ENCODE assay signal across 14 cellular contexts in the genomic region with DNA sequence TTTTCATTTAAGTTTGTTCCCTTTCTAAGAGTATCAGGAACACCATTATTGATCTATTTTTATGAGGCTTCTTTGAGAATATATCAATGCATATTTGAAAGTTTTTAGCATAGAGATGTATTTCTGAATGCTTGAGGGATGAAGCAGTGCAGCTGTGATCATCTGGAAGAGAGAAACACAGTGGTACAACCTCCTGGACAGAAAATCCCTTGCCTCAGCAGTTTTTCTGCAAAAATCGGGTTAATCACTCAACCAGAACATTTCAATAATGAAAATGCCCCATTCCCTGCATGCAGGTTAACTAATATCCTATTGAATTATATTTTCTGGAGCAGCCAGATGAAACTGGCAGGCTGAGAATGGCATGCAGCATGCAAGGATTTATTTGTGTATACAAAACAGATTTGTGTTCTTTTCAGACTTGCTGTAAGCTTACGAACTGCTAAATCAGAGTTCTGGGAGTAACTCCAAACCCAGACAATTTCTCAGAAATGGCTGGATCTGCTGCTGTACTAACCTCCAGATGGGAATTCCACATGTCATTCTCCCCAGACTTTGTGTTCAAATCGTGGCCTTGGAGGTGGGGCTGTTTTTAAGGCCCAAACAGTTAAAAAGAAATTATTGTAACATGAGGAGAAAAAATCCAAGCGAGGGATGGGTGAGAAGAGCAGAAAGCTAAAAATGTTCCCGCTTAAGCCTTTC. TPM values are rescaled to one million over a fixed set of nuclear protein-coding genes. Genes with fewer than 3 reads are reported as not detected.
A peak's percentile ranks its signal among the peaks of the same experiment; 100 is the strongest.
DNase-seq lines count a peak whose midpoint lies in the region; ATAC-seq and TF ChIP-seq lines count a peak whose summit lies in the region.
"Had no signal": no experiment of that assay in that cellular context is flagged by ENCODE, and none has a peak within 500 bp of the region (broad histone marks: within the 10 kb centered on the region; RNA-seq: fewer than 3 reads in every experiment).

No MANE protein-coding gene starts in this region.

- H3K9me3 ChIP-seq in GM23248 (ENCODE audit: low read depth) (no peaks in the 10 kb centered on the region), stomach (no peaks in the 10 kb centered on the region)

- H3K36me3 ChIP-seq in GM23248 (ENCODE audit: low read depth) (no peaks in the 10 kb centered on the region), stomach (no peaks in the 10 kb centered on the region)

- intact Hi-C loops in stomach (cut with DNase I; ENCODE audit: low total_unique reads), result no loop called here

- no peak overlapping the region for H3K4me2 ChIP-seq in GM23248 (ENCODE audit: unreplicated experiment)

- ATAC-seq in GM19035 (IDR thresholded peaks at IDR 0.05; ENCODE audit: unreplicated experiment), result no peak
- ATAC-seq: activated CD8-positive, alpha-beta T cell treated with anti-CD3 and anti-CD28 coated beads, Interleukin-2, amount 10 ng/mL, durations not matched to agents 7 days and 5 days; GM12878 had no signal

- H3K27ac ChIP-seq in GM23248, result no peak overlapping the region
- H3K27ac ChIP-seq in stomach, result peak overlapping the region in 4 of 5 donors; percentile 22 to 74 (median 70)

- TF ChIP-seq POLR2A in stomach (IDR thresholded peaks at IDR 0.05), result no peak

- no peaks in the 10 kb centered on the region for H3K9me2 ChIP-seq in GM23248 (ENCODE audit: insufficient read depth)

- 0 out of 2 replicates have a peak, but pooled peaks cover 4% of the 10 kb centered on the region for H3F3A ChIP-seq in GM23248 (ENCODE audit: insufficient read depth)

- no peak for TF ChIP-seq EP300 in stomach (IDR thresholded peaks at IDR 0.05)

- in situ Hi-C loops in GM23248 (cut with MboI), result no loop called here

- peak; percentile 19 for DNase-seq in GM23248
- DNase-seq in epidermal melanocyte (ENCODE audit: insufficient read length, low spot score), result peak; percentile 26
- DNase-seq in left kidney (ENCODE audit: low read depth, low spot score), result peak; percentile 27
- no peak for DNase-seq in stomach
- no peak for DNase-seq in C1 segment of cervical spinal cord (lab: John Stamatoyannopoulos, UW)
- DNase-seq in NCI-H2107 treated with DMSO at 0.1 percent for 48 hours (lab: John Stamatoyannopoulos, UW; ENCODE audit: unreplicated experiment), result no peak
- no peak for DNase-seq in NCI-H1436 treated with DMSO at 0.1 percent for 48 hours (lab: John Stamatoyannopoulos, UW)
- DNase-seq: activated CD8-positive, alpha-beta T cell treated with anti-CD3 and anti-CD28 coated beads, Interleukin-2, amount 10 ng/mL, durations not matched to agents 7 days and 5 days; NCI-H1092; NCI-H446 treated with DMSO at 0.1 percent for 48 hours; OCI-M1 had no signal

- H3K9ac ChIP-seq in GM23248, result no peak overlapping the region

- H3K27me3 ChIP-seq in GM23248 (replicated peaks; ENCODE audit: insufficient read depth) (no peaks in the 10 kb centered on the region), stomach (no peaks in the 10 kb centered on the region)

- H4K20me1 ChIP-seq in GM23248 (ENCODE audit: insufficient read depth), result no peaks in the 10 kb centered on the region

- peaks cover 18% of the 10 kb centered on the region for H3K4me1 ChIP-seq in GM23248 (ENCODE audit: insufficient read depth)
- H3K4me1 ChIP-seq in stomach, result peaks cover 0 to 57% (median 9%) of the 10 kb centered on the region in 4 donors

- TF ChIP-seq CTCF in stomach (IDR thresholded peaks at IDR 0.05), result no peak

- 30 to 34% methylated on average over 5 of the region's 5 CpGs for WGBS in GM23248 (ENCODE audit: low coverage in 1 of 2, low lambda C conversion rate in 2 of 2, missing lambda C conversion rate in 2 of 2), 2 experiments
- WGBS in stomach, 5 donors, result 55 to 80% (median 62%) methylated on average over 5 of the region's 5 CpGs

- H3K79me2 ChIP-seq in GM23248 (ENCODE audit: insufficient read depth), result no peaks in the 10 kb centered on the region

- H3K4me3 ChIP-seq in GM23248 (no peak overlapping the region), stomach (no peak overlapping the region)
- H3K4me3 ChIP-seq: GM12878 had no signal

- no peak overlapping the region for H2AFZ ChIP-seq in GM23248

RNA-seq across cellular contexts. Expression of gene SLC9A9, which starts 39.1 kb away (rescaled TPM):
- 3.2 and 3.8 TPM in 2 replicates for total RNA-seq in GM23248 (2014; rRNA removed; shearing (Covaris generic))
- 1.7 and 2.8 TPM in 2 replicates for polyA plus RNA-seq in GM23248 (2016; fragmentation: Nextera tagmentation; extraction: Ambion mirVana)
- 10 to 100 TPM in 4 of 5 donors, under 1 TPM in 1; 0.58 to 29.7 (median 20.4) TPM for total RNA-seq in stomach
- polyA plus RNA-seq in stomach, result 1 to 10 TPM; 3.1 to 9.8 (median 7.0) TPM
- total RNA-seq: Daoy had no signal

Comparison
In these comparisons a context has a peak if more than half of its experiments do, and no peak if none do; other contexts are left out.
1. DNase-seq: peak in GM23248 (single experiment), epidermal melanocyte (single experiment) and left kidney (single experiment); none in stomach (single experiment), C1 segment of cervical spinal cord (0 of 14), NCI-H2107 treated with DMSO at 0.1 percent for 48 hours (single experiment) and NCI-H1436 treated with DMSO at 0.1 percent for 48 hours (single experiment).